22 cellular contexts compared by ENCODE assay signal in genomic region chr6:167966540-167966905, GRCh38. TPM values are rescaled to one million over a fixed set of nuclear protein-coding genes. Genes with fewer than 3 reads are reported as not detected.
DNase-seq lines count a peak whose midpoint lies in the region; ATAC-seq and TF ChIP-seq lines count a peak whose summit lies in the region.
"Had no signal": no experiment of that assay in that cellular context is flagged by ENCODE, and none has a peak within 500 bp of the region (broad histone marks: within the 10 kb centered on the region; RNA-seq: fewer than 3 reads in every experiment).

No MANE protein-coding gene starts in this region.

- no peak overlapping the region for H3K4me3 Mint-ChIP-seq in activated T-helper 17 cell treated with anti-CD3 and anti-CD28 coated beads, Interleukin-2, amount 50 U/mL, for 72 hours
- H3K4me3 Mint-ChIP-seq in memory B cell (no peak overlapping the region), HFFc6 (no peak overlapping the region)

- peak overlapping the region; percentile 29 to 80 (median 69) for H3K27ac ChIP-seq in heart right ventricle
- peak overlapping the region in 4 of 5 donors; percentile 56 to 78 (median 72) for H3K27ac ChIP-seq in stomach
- H3K27ac ChIP-seq: KMS-11 had no signal

- no peak for ATAC-seq in activated T-helper 17 cell treated with anti-CD3 and anti-CD28 coated beads, Interleukin-2, amount 50 U/mL, for 72 hours (replicated peaks)
- peak in 5 of 8 donors; percentile 10 to 64 (median 44) for ATAC-seq in heart right ventricle
- ATAC-seq in memory B cell (ENCODE audit: low read depth): no peak

- no peaks in the 10 kb centered on the region for H3K27me3 ChIP-seq in heart right ventricle
- H3K27me3 ChIP-seq in stomach: no peaks in the 10 kb centered on the region

- H3K27me3 Mint-ChIP-seq in activated T-helper 17 cell treated with anti-CD3 and anti-CD28 coated beads, Interleukin-2, amount 50 U/mL, for 72 hours: no peaks in the 10 kb centered on the region
- H3K27me3 Mint-ChIP-seq in memory B cell: no peaks in the 10 kb centered on the region
- H3K27me3 Mint-ChIP-seq in HFFc6 (ENCODE audit: insufficient read depth): no peaks in the 10 kb centered on the region; the same call in 1 of the 2 replicates

- no peak for DNase-seq in heart right ventricle
- no peak for DNase-seq in memory B cell (ENCODE audit: low spot score in 2 of 2)
- no peak for DNase-seq in stomach
- no peak for DNase-seq in stimulated activated CD4-positive, alpha-beta T cell treated with anti-CD3 and anti-CD28 coated beads, Interleukin-2, amount 100 ng/mL, for 48 hours
- DNase-seq in head of caudate nucleus: no peak
- no peak for DNase-seq in D341Med (ENCODE audit: low spot score)
- no peak for DNase-seq in HFFc6
- DNase-seq: ACHN, C1 segment of cervical spinal cord, DMS 273 treated with DMSO at 0.1 percent for 48 hours, DND-41, H7, NCI-H1417, NCI-H187, NCI-H226, NCI-H524, NCI-H82, SIG-M5 had no signal

- no peaks in the 10 kb centered on the region for H3K9me3 Mint-ChIP-seq in activated T-helper 17 cell treated with anti-CD3 and anti-CD28 coated beads, Interleukin-2, amount 50 U/mL, for 72 hours
- no peaks in the 10 kb centered on the region for H3K9me3 Mint-ChIP-seq in memory B cell
- H3K9me3 Mint-ChIP-seq in HFFc6: no peaks in the 10 kb centered on the region

- TF ChIP-seq EP300 in stomach (IDR thresholded peaks at IDR 0.05): no peak

- H3K4me1 Mint-ChIP-seq in activated T-helper 17 cell treated with anti-CD3 and anti-CD28 coated beads, Interleukin-2, amount 50 U/mL, for 72 hours: no peaks in the 10 kb centered on the region
- no peaks in the 10 kb centered on the region for H3K4me1 Mint-ChIP-seq in memory B cell
- H3K4me1 Mint-ChIP-seq in HFFc6 (ENCODE audit: low read depth): no peaks in the 10 kb centered on the region

- intact Hi-C loops in heart right ventricle (cut with DNase I): loop anchor here in 2 of 10 donors (2.0 to 5.0 kb wide), 2 partner anchors 32 to 71 kb away; no protein-coding TSS in a partner anchor
- intact Hi-C loops in stomach (cut with DNase I; ENCODE audit: low total_unique reads): no loop called here
- intact Hi-C loops in head of caudate nucleus (cut with DNase I): no loop called here

- TF ChIP-seq CTCF in heart right ventricle (IDR thresholded peaks at IDR 0.05) (no peak), stomach (IDR thresholded peaks at IDR 0.05) (no peak), HFFc6 (IDR thresholded peaks at IDR 0.05) (no peak)

- no peak for TF ChIP-seq POLR2A in stomach (IDR thresholded peaks at IDR 0.05)

- H3K4me3 ChIP-seq in heart right ventricle (no peak overlapping the region), stomach (no peak overlapping the region)

- no peaks in the 10 kb centered on the region for H3K9me3 ChIP-seq in heart right ventricle
- H3K9me3 ChIP-seq in stomach: no peaks in the 10 kb centered on the region

- H3K4me1 ChIP-seq in heart right ventricle (peaks cover 5 to 62% (median 21%) of the 10 kb centered on the region in 9 donors), stomach (peaks cover 6 to 38% (median 22%) of the 10 kb centered on the region in 4 donors)

- peaks cover 96% of the 10 kb centered on the region for H3K36me3 Mint-ChIP-seq in activated T-helper 17 cell treated with anti-CD3 and anti-CD28 coated beads, Interleukin-2, amount 50 U/mL, for 72 hours (ENCODE audit: low read depth)
- H3K36me3 Mint-ChIP-seq in memory B cell: peaks cover 44% of the 10 kb centered on the region
- peaks cover 21% of the 10 kb centered on the region for H3K36me3 Mint-ChIP-seq in HFFc6 (ENCODE audit: low read depth)

- peaks cover 0 to 99% (median 31%) of the 10 kb centered on the region in 9 donors for H3K36me3 ChIP-seq in heart right ventricle
- H3K36me3 ChIP-seq in stomach: peaks cover 24 to 84% (median 77%) of the 10 kb centered on the region in 4 donors

- WGBS in heart right ventricle, 2 donors: 64 to 69% methylated on average over 8 of the region's 8 CpGs
- 74 to 87% (median 82%) methylated on average over 8 of the region's 8 CpGs for WGBS in stomach, 5 donors

- H3K27ac Mint-ChIP-seq in activated T-helper 17 cell treated with anti-CD3 and anti-CD28 coated beads, Interleukin-2, amount 50 U/mL, for 72 hours: peak overlapping the region; percentile 31
- H3K27ac Mint-ChIP-seq in memory B cell: peak overlapping the region; percentile 49
- H3K27ac Mint-ChIP-seq in HFFc6: no peak overlapping the region

RNA-seq across cellular contexts. Expression of gene KIF25, which starts 30.9 kb away (rescaled TPM):
- 1 to 10 TPM in 1 of 2 donors, not detected in 1; 1.8 TPM for total RNA-seq in activated T-helper 17 cell treated with anti-CD3 and anti-CD28 coated beads, Interleukin-2, amount 50 U/mL, for 72 hours
- total RNA-seq in heart right ventricle (under 1 TPM in 6 of 10 donors, not detected in 4; 0.18 to 0.80 (median 0.39) TPM), stomach (under 1 TPM in 1 of 5 donors, not detected in 4; 0.37 TPM)
- polyA plus RNA-seq in heart right ventricle (under 1 TPM; 0.38 to 0.95 TPM), stomach (under 1 TPM in 2 of 3 donors, not detected in 1; 0.31 to 0.33 TPM)
- not detected for total RNA-seq in HFFc6 (2021; fragmentation: NEBNext Ultra II Directional; extraction: Animal tissue kit (Norgen Biotek cat#: 25700))
- total RNA-seq: G401, HT-29 had no signal

Comparison
In these comparisons a context has a peak if more than half of its experiments do, and no peak if none do; other contexts are left out.
1. ATAC-seq: peak in heart right ventricle (5 of 8); none in activated T-helper 17 cell treated with anti-CD3 and anti-CD28 coated beads, Interleukin-2, amount 50 U/mL, for 72 hours (single experiment) and memory B cell (single experiment).